In genomic region chr16:23597003-23597756, GRCh38 we compare ENCODE assay signal across 1 cellular context.
TF ChIP-seq lines count a peak whose summit lies in the region.

No MANE protein-coding gene starts in this region.

TF ChIP-seq in HepG2, 621 proteins besides CTCF, POLR2A, EP300 and RAD21 (continued from another document and continues in another):
- TF ChIP-seq ZNF770 (CRISPR knock-in tag; IDR thresholded peaks at IDR 0.05) (no peak), MTA3 (CRISPR knock-in tag; IDR thresholded peaks at IDR 0.05) (no peak), TIGD3 (CRISPR knock-in tag; IDR thresholded peaks at IDR 0.05; ENCODE audit: borderline replicate concordance) (no peak), CREB1 (IDR thresholded peaks at IDR 0.05) (no peak), CREB1 (CRISPR knock-in tag; IDR thresholded peaks at IDR 0.05) (no peak), RBAK (CRISPR knock-in tag; IDR thresholded peaks at IDR 0.05) (0 out of 2 replicates have a peak, but pooled peaks have one; percentile 20), ZNF776 (CRISPR knock-in tag; IDR thresholded peaks at IDR 0.05) (no peak), ZNF746 (CRISPR knock-in tag; IDR thresholded peaks at IDR 0.05) (no peak), ZNF280B (CRISPR knock-in tag; IDR thresholded peaks at IDR 0.05; ENCODE audit: borderline replicate concordance) (no peak), HNRNPUL1 (IDR thresholded peaks at IDR 0.05; ENCODE audit: low read depth, low read length) (no peak), HINFP (CRISPR knock-in tag; IDR thresholded peaks at IDR 0.05; ENCODE audit: low read depth) (no peak; the same call in 1 of the 2 replicates), SOX5 (CRISPR knock-in tag; IDR thresholded peaks at IDR 0.05; ENCODE audit: borderline replicate concordance) (no peak), SP2 (CRISPR knock-in tag; IDR thresholded peaks at IDR 0.05) (no peak), HMGXB4 (CRISPR knock-in tag; IDR thresholded peaks at IDR 0.05; ENCODE audit: borderline replicate concordance in 1 of 2, low read depth in 1 of 2) (peak in 1 of 2 experiments; percentile 81; a peak in 1 of 4 replicates), POLR2AphosphoS5 (IDR thresholded peaks at IDR 0.05; ENCODE audit: low read depth, low read length) (no peak), ZNF414 (CRISPR knock-in tag; IDR thresholded peaks at IDR 0.05) (no peak), ZFY (CRISPR knock-in tag; IDR thresholded peaks at IDR 0.05) (no peak), ZNF850 (CRISPR knock-in tag; conservative IDR thresholded peaks at IDR 0.05) (no peak), ZNF703 (CRISPR knock-in tag; IDR thresholded peaks at IDR 0.05; ENCODE audit: borderline replicate concordance) (no peak), ZBTB7B (CRISPR knock-in tag; IDR thresholded peaks at IDR 0.05) (no peak), FOXJ3 (CRISPR knock-in tag; IDR thresholded peaks at IDR 0.05; ENCODE audit: borderline replicate concordance) (0 out of 2 replicates have a peak, but pooled peaks have one; percentile 24), ZNF292 (CRISPR knock-in tag; IDR thresholded peaks at IDR 0.05; ENCODE audit: borderline replicate concordance, low read depth) (peak; percentile 60; the same call in 1 of the 2 replicates), MXD3 (CRISPR knock-in tag; IDR thresholded peaks at IDR 0.05) (no peak), E2F2 (CRISPR knock-in tag; IDR thresholded peaks at IDR 0.05; ENCODE audit: borderline replicate concordance) (no peak), ZFP82 (CRISPR knock-in tag; IDR thresholded peaks at IDR 0.05; ENCODE audit: borderline replicate concordance) (no peak), TCF12 (IDR thresholded peaks at IDR 0.05) (no peak), TCF12 (CRISPR knock-in tag; IDR thresholded peaks at IDR 0.05) (no peak), ZBTB2 (CRISPR knock-in tag; IDR thresholded peaks at IDR 0.05; ENCODE audit: low read depth) (no peak), JARID2 (CRISPR knock-in tag; IDR thresholded peaks at IDR 0.05; ENCODE audit: insufficient replicate concordance) (no peak), ZNF484 (CRISPR knock-in tag; IDR thresholded peaks at IDR 0.05; ENCODE audit: borderline replicate concordance, low read depth) (no peak), TBX2 (CRISPR knock-in tag; IDR thresholded peaks at IDR 0.05; ENCODE audit: borderline replicate concordance) (no peak), NFIB (CRISPR knock-in tag; IDR thresholded peaks at IDR 0.05; ENCODE audit: borderline replicate concordance) (no peak), ZFP37 (CRISPR knock-in tag; IDR thresholded peaks at IDR 0.05; ENCODE audit: borderline replicate concordance) (no peak), ZNF30 (CRISPR knock-in tag; IDR thresholded peaks at IDR 0.05) (no peak), HNF4G (IDR thresholded peaks at IDR 0.05; ENCODE audit: borderline replicate concordance, low read depth, low read length) (no peak), HNF4G (CRISPR knock-in tag; IDR thresholded peaks at IDR 0.05; ENCODE audit: borderline replicate concordance, low read depth) (no peak), MAFF (IDR thresholded peaks at IDR 0.05; ENCODE audit: low read depth, low read length) (no peak), RXRA (CRISPR knock-in tag; IDR thresholded peaks at IDR 0.05) (no peak), POLR2AphosphoS2 (IDR thresholded peaks at IDR 0.05; ENCODE audit: low read depth, low read length) (no peak), NONO (IDR thresholded peaks at IDR 0.05) (no peak), NONO (CRISPR knock-in tag; conservative IDR thresholded peaks at IDR 0.05) (0 out of 2 replicates have a peak, but pooled peaks have one; percentile 30), ZNF225 (CRISPR knock-in tag; IDR thresholded peaks at IDR 0.05) (no peak)
- TF ChIP-seq, protein P1, sequence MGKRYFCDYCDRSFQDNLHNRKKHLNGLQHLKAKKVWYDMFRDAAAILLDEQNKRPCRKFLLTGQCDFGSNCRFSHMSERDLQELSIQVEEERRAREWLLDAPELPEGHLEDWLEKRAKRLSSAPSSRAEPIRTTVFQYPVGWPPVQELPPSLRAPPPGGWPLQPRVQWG (CRISPR knock-in tag; IDR thresholded peaks at IDR 0.05; ENCODE audit: borderline replicate concordance, low read depth): no peak
- TF ChIP-seq, protein P2, sequence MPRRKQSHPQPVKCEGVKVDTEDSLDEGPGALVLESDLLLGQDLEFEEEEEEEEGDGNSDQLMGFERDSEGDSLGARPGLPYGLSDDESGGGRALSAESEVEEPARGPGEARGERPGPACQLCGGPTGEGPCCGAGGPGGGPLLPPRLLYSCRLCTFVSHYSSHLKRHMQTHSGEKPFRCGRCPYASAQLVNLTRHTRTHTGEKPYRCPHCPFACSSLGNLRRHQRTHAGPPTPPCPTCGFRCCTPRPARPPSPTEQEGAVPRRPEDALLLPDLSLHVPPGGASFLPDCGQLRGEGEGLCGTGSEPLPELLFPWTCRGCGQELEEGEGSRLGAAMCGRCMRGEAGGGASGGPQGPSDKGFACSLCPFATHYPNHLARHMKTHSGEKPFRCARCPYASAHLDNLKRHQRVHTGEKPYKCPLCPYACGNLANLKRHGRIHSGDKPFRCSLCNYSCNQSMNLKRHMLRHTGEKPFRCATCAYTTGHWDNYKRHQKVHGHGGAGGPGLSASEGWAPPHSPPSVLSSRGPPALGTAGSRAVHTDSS (CRISPR knock-in tag; conservative IDR thresholded peaks at IDR 0.05): no peak
- TF ChIP-seq, protein P3, sequence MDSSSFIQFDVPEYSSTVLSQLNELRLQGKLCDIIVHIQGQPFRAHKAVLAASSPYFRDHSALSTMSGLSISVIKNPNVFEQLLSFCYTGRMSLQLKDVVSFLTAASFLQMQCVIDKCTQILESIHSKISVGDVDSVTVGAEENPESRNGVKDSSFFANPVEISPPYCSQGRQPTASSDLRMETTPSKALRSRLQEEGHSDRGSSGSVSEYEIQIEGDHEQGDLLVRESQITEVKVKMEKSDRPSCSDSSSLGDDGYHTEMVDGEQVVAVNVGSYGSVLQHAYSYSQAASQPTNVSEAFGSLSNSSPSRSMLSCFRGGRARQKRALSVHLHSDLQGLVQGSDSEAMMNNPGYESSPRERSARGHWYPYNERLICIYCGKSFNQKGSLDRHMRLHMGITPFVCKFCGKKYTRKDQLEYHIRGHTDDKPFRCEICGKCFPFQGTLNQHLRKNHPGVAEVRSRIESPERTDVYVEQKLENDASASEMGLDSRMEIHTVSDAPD (CRISPR knock-in tag; IDR thresholded peaks at IDR 0.05): no peak
